Comparison of ENCODE assay signal across 1 cellular context in genomic region chr22:26169312-26170111, GRCh38.
TF ChIP-seq lines count a peak whose summit lies in the region.

TSS of gene SEZ6L (plus strand) at chr22:26169462. CDS start at chr22:26169670, 208 bp downstream.

TF ChIP-seq in GM12878, 131 proteins besides CTCF, POLR2A, EP300 and RAD21 (continued from another document):
- no peak for TF ChIP-seq RELA (IDR thresholded peaks at IDR 0.05; ENCODE audit: borderline replicate concordance, partially characterized antibody)
- no peak for TF ChIP-seq ZBTB33 (IDR thresholded peaks at IDR 0.05)
- no peak for TF ChIP-seq E2F8 (IDR thresholded peaks at IDR 0.05; ENCODE audit: low read depth, partially characterized antibody)
- TF ChIP-seq CEBPZ (IDR thresholded peaks at IDR 0.05; ENCODE audit: low read depth, low read length), result no peak
- no peak for TF ChIP-seq MTA3 (IDR thresholded peaks at IDR 0.05; ENCODE audit: borderline replicate concordance, low read length)
- no peak for TF ChIP-seq POLR2AphosphoS2 (IDR thresholded peaks at IDR 0.05; ENCODE audit: low read depth, low read length)
- no peak for TF ChIP-seq ZNF274 (IDR thresholded peaks at IDR 0.05; ENCODE audit: insufficient read depth, insufficient read length)
- TF ChIP-seq SUZ12 (IDR thresholded peaks at IDR 0.05; ENCODE audit: unreplicated experiment), result peak; percentile 92
- TF ChIP-seq MEF2B (IDR thresholded peaks at IDR 0.05; ENCODE audit: partially characterized antibody, poor library complexity, severe bottlenecking), result no peak
- no peak for TF ChIP-seq E4F1 (IDR thresholded peaks at IDR 0.05; ENCODE audit: borderline replicate concordance, partially characterized antibody)
- TF ChIP-seq YY1 (IDR thresholded peaks at IDR 0.05; ENCODE audit: low read depth, low read length), result no peak
- no peak for TF ChIP-seq POLR2AphosphoS5 (IDR thresholded peaks at IDR 0.05; ENCODE audit: low read length)
- no peak for TF ChIP-seq SKIL (IDR thresholded peaks at IDR 0.05; ENCODE audit: low read depth, poor library complexity, severe bottlenecking)
- no peak for TF ChIP-seq NFIC (IDR thresholded peaks at IDR 0.05; ENCODE audit: low read depth, low read length)
